ENCODE assay signal across 8 cellular contexts in genomic region chr15:81312790-81313543, GRCh38. TPM values are rescaled to one million over a fixed set of nuclear protein-coding genes. Genes with fewer than 3 reads are reported as not detected.
A peak's percentile ranks its signal among the peaks of the same experiment; 100 is the strongest.
DNase-seq lines count a peak whose midpoint lies in the region; ATAC-seq and TF ChIP-seq lines count a peak whose summit lies in the region.

No MANE protein-coding gene starts in this region.

- peaks cover 0 to 26% (median 17%) of the 10 kb centered on the region in 3 donors for H3K4me1 ChIP-seq in gastroesophageal sphincter
- H3K4me1 ChIP-seq in skeletal muscle tissue (ENCODE audit: control insufficient read depth in 3 of 3, insufficient read depth in 3 of 3, low read length in 3 of 3), result peaks cover 7 to 20% (median 12%) of the 10 kb centered on the region in 3 donors

- H3K36me3 ChIP-seq in gastroesophageal sphincter (peaks cover 0 to 62% of the 10 kb centered on the region in 2 donors), skeletal muscle tissue (ENCODE audit: control insufficient read depth in 3 of 3, insufficient read depth in 3 of 3, low read length in 3 of 3) (peaks cover 11 to 24% (median 11%) of the 10 kb centered on the region in 3 donors)

- no peaks in the 10 kb centered on the region for H3K9me3 ChIP-seq in gastroesophageal sphincter
- H3K9me3 ChIP-seq in skeletal muscle tissue (ENCODE audit: control insufficient read depth in 3 of 3, low read length in 3 of 3), result no peaks in the 10 kb centered on the region

- ATAC-seq in SK-N-SH treated with all-trans-retinoic acid at 6 μM for 48 hours (peak; percentile 97), gastroesophageal sphincter (peak; percentile 92), GM19035 (IDR thresholded peaks at IDR 0.05; ENCODE audit: unreplicated experiment) (no peak)

- H3K9ac ChIP-seq in skeletal muscle tissue (ENCODE audit: low read depth in 1 of 3, low read length in 3 of 3), result no peak overlapping the region

- DNase-seq in GM04503 (ENCODE audit: low read depth) (peak; percentile 97), KG1 (lab: John Stamatoyannopoulos, UW) (no peak), NCI-H2227 (lab: John Stamatoyannopoulos, UW; ENCODE audit: unreplicated experiment) (no peak)
- no peak for DNase-seq in activated CD4-positive, alpha-beta T cell treated with anti-CD3 and anti-CD28 coated beads for 1 hour

- TF ChIP-seq CTCF in gastroesophageal sphincter (IDR thresholded peaks at IDR 0.05), result no peak

- no peak for TF ChIP-seq EP300 in gastroesophageal sphincter (IDR thresholded peaks at IDR 0.05)

- peak overlapping the region in 3 of 4 donors; percentile 60 to 75 (median 69) for H3K27ac ChIP-seq in gastroesophageal sphincter
- H3K27ac ChIP-seq in skeletal muscle tissue (ENCODE audit: low read depth, low read length), result peak overlapping the region; percentile 55

- TF ChIP-seq POLR2A in gastroesophageal sphincter (IDR thresholded peaks at IDR 0.05), result no peak

- H3K27me3 ChIP-seq in gastroesophageal sphincter (no peaks in the 10 kb centered on the region), skeletal muscle tissue (ENCODE audit: control insufficient read depth in 3 of 3, insufficient read depth in 3 of 3, low read length in 3 of 3) (no peaks in the 10 kb centered on the region)

- H3K4me3 ChIP-seq in gastroesophageal sphincter (no peak overlapping the region), skeletal muscle tissue (ENCODE audit: low read length in 3 of 3) (no peak overlapping the region)

- 46 to 90% methylated on average over 2 to 13 of the region's 22 CpGs for WGBS in gastroesophageal sphincter (ENCODE audit: low coverage in 1 of 2), 2 donors

TF ChIP-seq in SK-N-SH treated with all-trans-retinoic acid at 6 μM for 48 hours, 23 proteins besides CTCF, POLR2A, EP300 and RAD21:
- TF ChIP-seq ZFP3 (CRISPR knock-in tag; IDR thresholded peaks at IDR 0.05) (no peak), TCF4 (CRISPR knock-in tag; IDR thresholded peaks at IDR 0.05; ENCODE audit: borderline replicate concordance) (no peak), ESRRG (CRISPR knock-in tag; IDR thresholded peaks at IDR 0.05) (no peak), ARNTL (CRISPR knock-in tag; IDR thresholded peaks at IDR 0.05; ENCODE audit: borderline replicate concordance, low read depth) (no peak), ZNF70 (CRISPR knock-in tag; IDR thresholded peaks at IDR 0.05) (no peak), TOX (CRISPR knock-in tag; IDR thresholded peaks at IDR 0.05; ENCODE audit: borderline replicate concordance) (no peak), CSRNP3 (CRISPR knock-in tag; IDR thresholded peaks at IDR 0.05) (no peak), ZNF8 (CRISPR knock-in tag; IDR thresholded peaks at IDR 0.05) (no peak), ZC3H10 (CRISPR knock-in tag; IDR thresholded peaks at IDR 0.05) (no peak), PATZ1 (CRISPR knock-in tag; IDR thresholded peaks at IDR 0.05; ENCODE audit: borderline replicate concordance) (no peak), CSDC2 (CRISPR knock-in tag; IDR thresholded peaks at IDR 0.05) (no peak), ZFP30 (CRISPR knock-in tag; IDR thresholded peaks at IDR 0.05) (no peak), CREB5 (CRISPR knock-in tag; IDR thresholded peaks at IDR 0.05; ENCODE audit: low read depth) (no peak), OSR1 (CRISPR knock-in tag; IDR thresholded peaks at IDR 0.05) (no peak), GLIS3 (CRISPR knock-in tag; IDR thresholded peaks at IDR 0.05) (no peak), PPARA (CRISPR knock-in tag; IDR thresholded peaks at IDR 0.05; ENCODE audit: borderline replicate concordance) (no peak), SNAI2 (CRISPR knock-in tag; IDR thresholded peaks at IDR 0.05) (no peak)
- TF ChIP-seq, protein P1, sequence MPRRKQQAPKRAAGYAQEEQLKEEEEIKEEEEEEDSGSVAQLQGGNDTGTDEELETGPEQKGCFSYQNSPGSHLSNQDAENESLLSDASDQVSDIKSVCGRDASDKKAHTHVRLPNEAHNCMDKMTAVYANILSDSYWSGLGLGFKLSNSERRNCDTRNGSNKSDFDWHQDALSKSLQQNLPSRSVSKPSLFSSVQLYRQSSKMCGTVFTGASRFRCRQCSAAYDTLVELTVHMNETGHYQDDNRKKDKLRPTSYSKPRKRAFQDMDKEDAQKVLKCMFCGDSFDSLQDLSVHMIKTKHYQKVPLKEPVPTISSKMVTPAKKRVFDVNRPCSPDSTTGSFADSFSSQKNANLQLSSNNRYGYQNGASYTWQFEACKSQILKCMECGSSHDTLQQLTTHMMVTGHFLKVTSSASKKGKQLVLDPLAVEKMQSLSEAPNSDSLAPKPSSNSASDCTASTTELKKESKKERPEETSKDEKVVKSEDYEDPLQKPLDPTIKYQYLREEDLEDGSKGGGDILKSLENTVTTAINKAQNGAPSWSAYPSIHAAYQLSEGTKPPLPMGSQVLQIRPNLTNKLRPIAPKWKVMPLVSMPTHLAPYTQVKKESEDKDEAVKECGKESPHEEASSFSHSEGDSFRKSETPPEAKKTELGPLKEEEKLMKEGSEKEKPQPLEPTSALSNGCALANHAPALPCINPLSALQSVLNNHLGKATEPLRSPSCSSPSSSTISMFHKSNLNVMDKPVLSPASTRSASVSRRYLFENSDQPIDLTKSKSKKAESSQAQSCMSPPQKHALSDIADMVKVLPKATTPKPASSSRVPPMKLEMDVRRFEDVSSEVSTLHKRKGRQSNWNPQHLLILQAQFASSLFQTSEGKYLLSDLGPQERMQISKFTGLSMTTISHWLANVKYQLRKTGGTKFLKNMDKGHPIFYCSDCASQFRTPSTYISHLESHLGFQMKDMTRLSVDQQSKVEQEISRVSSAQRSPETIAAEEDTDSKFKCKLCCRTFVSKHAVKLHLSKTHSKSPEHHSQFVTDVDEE (CRISPR knock-in tag; IDR thresholded peaks at IDR 0.05), result no peak

RNA-seq across cellular contexts. Expression of gene STARD5, which starts 11.0 kb away (rescaled TPM):
- total RNA-seq in gastroesophageal sphincter, result 1 to 10 TPM; 1.3 to 6.7 (median 4.1) TPM
- total RNA-seq in skeletal muscle tissue, result 2.1 TPM
